ENCODE assay signal across 29 cellular contexts in the genomic region with DNA sequence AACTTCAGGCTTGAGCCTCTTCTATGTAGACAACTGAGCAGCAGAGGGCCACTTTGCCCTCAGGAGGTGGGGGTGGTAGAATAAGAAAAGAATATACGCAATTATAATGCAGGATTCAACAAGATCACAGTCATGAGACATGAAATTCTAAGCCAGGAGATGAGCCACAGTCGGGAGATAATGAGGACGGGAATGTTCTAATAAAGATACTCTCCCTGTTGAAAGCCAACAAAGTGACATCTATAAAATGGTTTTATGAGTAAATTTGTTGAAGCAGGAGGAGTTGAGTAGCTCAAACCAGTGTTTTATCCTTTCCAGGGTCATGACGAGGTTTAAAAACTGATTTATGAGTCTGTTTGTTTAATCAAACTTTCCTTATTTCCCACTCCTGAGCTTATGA.
DNase-seq lines count a peak whose midpoint lies in the region; ATAC-seq and TF ChIP-seq lines count a peak whose summit lies in the region.
"Had no signal": no experiment of that assay in that cellular context is flagged by ENCODE, and none has a peak within 500 bp of the region (broad histone marks: within the 10 kb centered on the region; RNA-seq: fewer than 3 reads in every experiment).

No MANE protein-coding gene starts in this region.

- H3K9me3 ChIP-seq in left ventricle myocardium inferior (replicated peaks) (no peaks in the 10 kb centered on the region), esophagus muscularis mucosa (no peaks in the 10 kb centered on the region), sigmoid colon (no peaks in the 10 kb centered on the region)
- H3K9me3 ChIP-seq in CD8-positive, alpha-beta memory T cell (ENCODE audit: low read length): no peaks in the 10 kb centered on the region
- H3K9me3 ChIP-seq: Peyer's patch, upper lobe of right lung had no signal

- H3K36me3 ChIP-seq in left ventricle myocardium inferior (no peaks in the 10 kb centered on the region), esophagus muscularis mucosa (no peaks in the 10 kb centered on the region), sigmoid colon (no peaks in the 10 kb centered on the region)
- H3K36me3 ChIP-seq in CD8-positive, alpha-beta memory T cell (ENCODE audit: insufficient read depth, low read length): no peaks in the 10 kb centered on the region
- H3K36me3 ChIP-seq: Peyer's patch, upper lobe of right lung had no signal

- no peak overlapping the region for H3K4me3 Mint-ChIP-seq in CD8-positive, alpha-beta memory T cell
- H3K4me3 Mint-ChIP-seq: activated CD8-positive, alpha-beta T cell treated with anti-CD3 and anti-CD28 coated beads for 36 hours; activated naive CD4-positive, alpha-beta T cell treated with anti-CD3 and anti-CD28 coated beads, Interleukin-2, amount 50 U/mL, for 24 hours; activated T-helper 17 cell treated with anti-CD3 and anti-CD28 coated beads, Interleukin-2, amount 50 U/mL, for 72 hours; CD8-positive, alpha-beta T cell; naive thymus-derived CD4-positive, alpha-beta T cell had no signal

- H3K27me3 Mint-ChIP-seq in CD8-positive, alpha-beta memory T cell: no peaks in the 10 kb centered on the region
- H3K27me3 Mint-ChIP-seq: activated CD8-positive, alpha-beta T cell treated with anti-CD3 and anti-CD28 coated beads for 36 hours; activated naive CD4-positive, alpha-beta T cell treated with anti-CD3 and anti-CD28 coated beads, Interleukin-2, amount 50 U/mL, for 24 hours had no signal

- H3K27me3 ChIP-seq in left ventricle myocardium inferior (ENCODE audit: low read depth) (no peaks in the 10 kb centered on the region), esophagus muscularis mucosa (no peaks in the 10 kb centered on the region), sigmoid colon (no peaks in the 10 kb centered on the region)
- H3K27me3 ChIP-seq in CD8-positive, alpha-beta memory T cell (ENCODE audit: insufficient read depth, low read length, poor library complexity, severe bottlenecking): no peaks in the 10 kb centered on the region
- H3K27me3 ChIP-seq: Peyer's patch, upper lobe of right lung had no signal

- DNase-seq in left ventricle myocardium inferior: no peak
- no peak for DNase-seq in cardiac septum (ENCODE audit: low spot score)
- DNase-seq in esophagus muscularis mucosa (ENCODE audit: extremely low spot score): no peak
- peak; percentile 70 for DNase-seq in sigmoid colon
- no peak for DNase-seq in stimulated activated naive CD8-positive, alpha-beta T cell treated with anti-CD3 and anti-CD28 coated beads, Interleukin-15, Interleukin-2, amounts not matched to agents 100 U/mL and 50 U/mL, for 24 hours
- DNase-seq in CD8-positive, alpha-beta memory T cell: no peak
- DNase-seq: 8988T; activated CD8-positive, alpha-beta T cell treated with anti-CD3 and anti-CD28 coated beads for 36 hours; CD8-positive, alpha-beta T cell; DMS153; GOT3; islet precursor cell; naive thymus-derived CD4-positive, alpha-beta T cell; NCI-H1105; NCI-H524 treated with DMSO at 0.1 percent for 48 hours; occipital lobe; Peyer's patch; SHP77 treated with DMSO at 0.1 percent for 48 hours; small intestine; stimulated activated CD4-positive, alpha-beta T cell treated with anti-CD3 and anti-CD28 coated beads, Interleukin-1b, Interleukin-23, amount 100 ng/mL, for 48 hours; stimulated activated CD8-positive, alpha-beta memory T cell treated with anti-CD3 and anti-CD28 coated beads, Interleukin-4, amount 100 ng/mL, for 48 hours; SW 1271; T-helper 9 cell; upper lobe of right lung had no signal

- no peaks in the 10 kb centered on the region for H3K9me3 Mint-ChIP-seq in CD8-positive, alpha-beta memory T cell
- H3K9me3 Mint-ChIP-seq: activated CD8-positive, alpha-beta T cell treated with anti-CD3 and anti-CD28 coated beads for 36 hours; activated naive CD4-positive, alpha-beta T cell treated with anti-CD3 and anti-CD28 coated beads, Interleukin-2, amount 50 U/mL, for 24 hours; activated T-helper 17 cell treated with anti-CD3 and anti-CD28 coated beads, Interleukin-2, amount 50 U/mL, for 72 hours; CD8-positive, alpha-beta T cell; naive thymus-derived CD4-positive, alpha-beta T cell had no signal

- CTCF ChIA-PET in CD8-positive, alpha-beta memory T cell (lab: Charles Lee): no interaction called here

- no peaks in the 10 kb centered on the region for H3K36me3 Mint-ChIP-seq in CD8-positive, alpha-beta memory T cell
- H3K36me3 Mint-ChIP-seq: activated naive CD4-positive, alpha-beta T cell treated with anti-CD3 and anti-CD28 coated beads, Interleukin-2, amount 50 U/mL, for 24 hours; CD8-positive, alpha-beta T cell; naive thymus-derived CD4-positive, alpha-beta T cell had no signal

- 60% methylated on average over 4 of the region's 4 CpGs for WGBS in esophagus muscularis mucosa
- WGBS in sigmoid colon, 2 donors: 51 to 72% methylated on average over 4 of the region's 4 CpGs

- TF ChIP-seq EP300 in esophagus muscularis mucosa (IDR thresholded peaks at IDR 0.05) (no peak), sigmoid colon (IDR thresholded peaks at IDR 0.05) (peak; percentile 74 to 82 (median 77))

- H3K27ac Mint-ChIP-seq in CD8-positive, alpha-beta memory T cell: no peak overlapping the region
- H3K27ac Mint-ChIP-seq: activated CD8-positive, alpha-beta T cell treated with anti-CD3 and anti-CD28 coated beads for 36 hours; activated naive CD4-positive, alpha-beta T cell treated with anti-CD3 and anti-CD28 coated beads, Interleukin-2, amount 50 U/mL, for 24 hours; activated T-helper 17 cell treated with anti-CD3 and anti-CD28 coated beads, Interleukin-2, amount 50 U/mL, for 72 hours; CD8-positive, alpha-beta T cell; naive thymus-derived CD4-positive, alpha-beta T cell had no signal

- H3K4me1 ChIP-seq in left ventricle myocardium inferior: peaks cover 43% of the 10 kb centered on the region
- peaks cover 48 to 80% (median 74%) of the 10 kb centered on the region in 4 donors for H3K4me1 ChIP-seq in esophagus muscularis mucosa
- peaks cover 0 to 79% (median 71%) of the 10 kb centered on the region in 4 donors for H3K4me1 ChIP-seq in sigmoid colon
- H3K4me1 ChIP-seq in CD8-positive, alpha-beta memory T cell (ENCODE audit: insufficient read depth, low read length): no peaks in the 10 kb centered on the region

- no peaks in the 10 kb centered on the region for H3K4me1 Mint-ChIP-seq in CD8-positive, alpha-beta memory T cell
- H3K4me1 Mint-ChIP-seq: activated naive CD4-positive, alpha-beta T cell treated with anti-CD3 and anti-CD28 coated beads, Interleukin-2, amount 50 U/mL, for 24 hours; activated T-helper 17 cell treated with anti-CD3 and anti-CD28 coated beads, Interleukin-2, amount 50 U/mL, for 72 hours; naive thymus-derived CD4-positive, alpha-beta T cell had no signal

- no peak for TF ChIP-seq POLR2A in esophagus muscularis mucosa (IDR thresholded peaks at IDR 0.05; ENCODE audit: low read depth)
- TF ChIP-seq POLR2A in sigmoid colon (IDR thresholded peaks at IDR 0.05): no peak

- H3K4me3 ChIP-seq in left ventricle myocardium inferior (no peak overlapping the region), esophagus muscularis mucosa (no peak overlapping the region), sigmoid colon (no peak overlapping the region)
- no peak overlapping the region for H3K4me3 ChIP-seq in CD8-positive, alpha-beta memory T cell (ENCODE audit: low read length)
- H3K4me3 ChIP-seq: Peyer's patch, upper lobe of right lung had no signal

- ATAC-seq in stimulated activated naive CD8-positive, alpha-beta T cell treated with anti-CD3 and anti-CD28 coated beads, Interleukin-15, Interleukin-2, amounts not matched to agents 100 U/mL and 50 U/mL, for 24 hours: no peak
- ATAC-seq in HG03159 (IDR thresholded peaks at IDR 0.05; ENCODE audit: unreplicated experiment) (no peak), HG03025 (IDR thresholded peaks at IDR 0.05; ENCODE audit: low FRiP score, unreplicated experiment) (no peak)
- ATAC-seq: activated CD4-positive, CD25-positive, alpha-beta regulatory T cell treated with anti-CD3 and anti-CD28 coated beads, Interleukin-2, amount 50 U/mL, for 24 hours; activated CD8-positive, alpha-beta T cell treated with anti-CD3 and anti-CD28 coated beads for 36 hours; activated T-helper 17 cell treated with anti-CD3 and anti-CD28 coated beads, Interleukin-2, amount 50 U/mL, for 72 hours; CD8-positive, alpha-beta T cell; naive thymus-derived CD4-positive, alpha-beta T cell; upper lobe of right lung had no signal

- TF ChIP-seq CTCF in left ventricle myocardium inferior (IDR thresholded peaks at IDR 0.05; ENCODE audit: borderline replicate concordance) (no peak), esophagus muscularis mucosa (IDR thresholded peaks at IDR 0.05) (no peak), sigmoid colon (IDR thresholded peaks at IDR 0.05) (no peak)

- H3K27ac ChIP-seq in left ventricle myocardium inferior (replicated peaks) (peak overlapping the region; percentile 15), esophagus muscularis mucosa (replicated peaks in 1 of 4) (peak overlapping the region; percentile 38 to 86 (median 72)), sigmoid colon (peak overlapping the region; percentile 63 to 87 (median 78))
- no peak overlapping the region for H3K27ac ChIP-seq in CD8-positive, alpha-beta memory T cell (ENCODE audit: low read depth, low read length)
- H3K27ac ChIP-seq: upper lobe of right lung had no signal

- POLR2A ChIA-PET in CD8-positive, alpha-beta memory T cell (lab: Charles Lee): no interaction called here

- intact Hi-C loops in left ventricle myocardium inferior (cut with micrococcal nuclease) (no loop called here), cardiac septum (cut with DNase I) (no loop called here), esophagus muscularis mucosa (cut with DNase I) (no loop called here), sigmoid colon (cut with DNase I) (loop anchor here (1.0 to 5.0 kb wide), 5 partner anchors 64 to 215 kb away; partner anchors contain the start of gene SERP2)
